In the genomic region with DNA sequence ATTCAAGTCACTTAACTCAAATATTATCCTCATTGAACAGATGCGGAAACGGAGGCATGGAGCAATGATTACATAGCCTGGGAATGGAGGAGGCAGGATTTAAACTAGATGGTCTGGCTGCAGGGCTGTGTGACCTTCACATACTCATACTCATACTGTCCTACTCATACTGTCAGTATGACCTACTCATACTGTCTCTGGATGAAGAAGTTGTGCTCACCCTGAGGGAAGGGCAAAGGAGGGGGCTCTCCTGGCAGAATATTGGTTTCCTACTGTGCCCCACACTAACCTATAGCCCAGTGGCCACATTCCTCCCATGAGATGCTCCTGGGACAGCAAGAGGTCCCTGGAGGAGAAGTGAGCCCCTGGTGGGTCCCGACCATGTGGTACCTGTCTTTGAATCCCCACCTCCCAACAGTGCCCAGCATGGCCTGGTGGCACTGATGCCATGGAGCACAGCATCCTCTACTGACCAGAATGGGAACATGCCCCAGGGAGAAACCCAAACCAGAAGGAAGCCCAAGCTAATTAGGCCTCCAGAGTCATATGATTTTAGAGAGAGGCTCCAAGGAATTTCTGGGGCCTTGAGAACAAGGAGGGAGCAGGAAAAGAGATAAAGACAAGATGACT, we compare ENCODE assay signal across 10 cellular contexts.
DNase-seq lines count a peak whose midpoint lies in the region; ATAC-seq, FAIRE-seq and TF ChIP-seq lines count a peak whose summit lies in the region.
"Had no signal": no experiment of that assay in that cellular context is flagged by ENCODE, and none has a peak within 500 bp of the region (broad histone marks: within the 10 kb centered on the region; RNA-seq: fewer than 3 reads in every experiment).

No MANE protein-coding gene starts in this region.

- no peaks in the 10 kb centered on the region for H3K9me2 ChIP-seq in GM23248 (ENCODE audit: insufficient read depth)
- no peaks in the 10 kb centered on the region for H3K9me2 ChIP-seq in PC-9 (ENCODE audit: insufficient read depth)

- no TSS peak for BruUV-seq in PC-9 (replicated peaks; lab: Mats Ljungman, UMichigan)

- in situ Hi-C loops in GM23248 (cut with MboI), result no loop called here

- H3K27ac Mint-ChIP-seq in CD14-positive monocyte, result no peak overlapping the region
- H3K27ac Mint-ChIP-seq: memory B cell had no signal

- peaks cover 5% of the 10 kb centered on the region for H3K4me1 Mint-ChIP-seq in CD14-positive monocyte
- H3K4me1 Mint-ChIP-seq: memory B cell had no signal

- 52 to 53% methylated on average over 2 to 3 of the region's 3 CpGs for WGBS in GM23248 (ENCODE audit: low coverage in 1 of 2, low lambda C conversion rate in 2 of 2, missing lambda C conversion rate in 2 of 2), 2 experiments
- WGBS in ovary, 3 donors, result 69 to 81% (median 72%) methylated on average over 3 of the region's 3 CpGs

- no peaks in the 10 kb centered on the region for H4K20me1 ChIP-seq in GM23248 (ENCODE audit: insufficient read depth)
- H4K20me1 ChIP-seq in PC-9 (ENCODE audit: insufficient read depth), result no peaks in the 10 kb centered on the region
- no peaks in the 10 kb centered on the region for H4K20me1 ChIP-seq in keratinocyte (ENCODE audit: control insufficient read depth, extremely low read depth, insufficient read depth, low read length)

- no peak for TF ChIP-seq EP300 in ovary (IDR thresholded peaks at IDR 0.05)

- peak; percentile 25 for TF ChIP-seq CTCF in CD14-positive monocyte (IDR thresholded peaks at IDR 0.05)
- peak; percentile 32 for TF ChIP-seq CTCF in PC-9 (conservative IDR thresholded peaks at IDR 0.05)
- TF ChIP-seq CTCF in keratinocyte (optimal IDR thresholded peaks at IDR 0.05 in 1 of 3, IDR thresholded peaks at IDR 0.05 in 1 of 3, conservative IDR thresholded peaks at IDR 0.05 in 1 of 3; ENCODE audit: extremely low read depth in 1 of 3, insufficient read depth in 2 of 3, low read length in 3 of 3), result peak; percentile 48 to 80 (median 71)
- no peak for TF ChIP-seq CTCF in uterus (IDR thresholded peaks at IDR 0.05)
- TF ChIP-seq CTCF in ovary (IDR thresholded peaks at IDR 0.05), result no peak

- no peaks in the 10 kb centered on the region for H3K79me2 ChIP-seq in GM23248 (ENCODE audit: insufficient read depth)
- no peaks in the 10 kb centered on the region for H3K79me2 ChIP-seq in PC-9 (ENCODE audit: low read depth)
- H3K79me2 ChIP-seq in keratinocyte (ENCODE audit: control insufficient read depth, insufficient read depth, low read length), result no peaks in the 10 kb centered on the region

- dilution Hi-C loops in keratinocyte (cut with MboI; ENCODE audit: extremely low pct_ligation_motif_present, low sequenced_read_pairs), result no loop called here

- no peaks in the 10 kb centered on the region for H3K36me3 Mint-ChIP-seq in CD14-positive monocyte
- H3K36me3 Mint-ChIP-seq: memory B cell had no signal

- no peaks in the 10 kb centered on the region for H3K9me3 ChIP-seq in GM23248 (ENCODE audit: low read depth)
- H3K9me3 ChIP-seq in PC-9 (ENCODE audit: insufficient read depth, low read depth), result no peaks in the 10 kb centered on the region
- H3K9me3 ChIP-seq in keratinocyte (ENCODE audit: control insufficient read depth, low read depth, low read length), result no peaks in the 10 kb centered on the region
- H3K9me3 ChIP-seq in uterus, result no peaks in the 10 kb centered on the region
- no peaks in the 10 kb centered on the region for H3K9me3 ChIP-seq in ovary

- H3K36me3 ChIP-seq in GM23248 (ENCODE audit: low read depth) (no peaks in the 10 kb centered on the region), PC-9 (ENCODE audit: low read depth) (no peaks in the 10 kb centered on the region), keratinocyte (ENCODE audit: control insufficient read depth in 2 of 2, extremely low read depth in 1 of 2, insufficient read depth in 2 of 2, low read length in 2 of 2) (no peaks in the 10 kb centered on the region), uterus (no peaks in the 10 kb centered on the region), ovary (no peaks in the 10 kb centered on the region)

- H3K27ac ChIP-seq in GM23248, result no peak overlapping the region
- no peak overlapping the region for H3K27ac ChIP-seq in PC-9
- no peak overlapping the region for H3K27ac ChIP-seq in keratinocyte (ENCODE audit: control insufficient read depth, insufficient read depth, low read length)
- no peak overlapping the region for H3K27ac ChIP-seq in uterus
- H3K27ac ChIP-seq in ovary, result no peak overlapping the region
- H3K27ac ChIP-seq: KMS-11 had no signal

- intact Hi-C loops in CD14-positive monocyte (cut with micrococcal nuclease), result no loop called here
- intact Hi-C loops in PC-9 (cut with micrococcal nuclease; ENCODE audit: unreplicated experiment), result no loop called here
- intact Hi-C loops in uterus (cut with DNase I; ENCODE audit: low total_unique reads), result no loop called here
- intact Hi-C loops in ovary (cut with DNase I), result no loop called here

- FAIRE-seq in keratinocyte (lab: Jason Lieb, UNC), result no peak

- H3K4me3 ChIP-seq in GM23248, result no peak overlapping the region
- H3K4me3 ChIP-seq in PC-9, result no peak overlapping the region
- no peak overlapping the region for H3K4me3 ChIP-seq in keratinocyte (ENCODE audit: control insufficient read depth in 2 of 3, extremely low read depth in 1 of 3, insufficient read depth in 2 of 3, low read depth in 1 of 3, low read length in 3 of 3)
- H3K4me3 ChIP-seq in uterus, result no peak overlapping the region
- no peak overlapping the region for H3K4me3 ChIP-seq in ovary

- H3K4me3 Mint-ChIP-seq in CD14-positive monocyte, result no peak overlapping the region
- H3K4me3 Mint-ChIP-seq: memory B cell had no signal

- H3K4me1 ChIP-seq in GM23248 (ENCODE audit: insufficient read depth) (no peaks in the 10 kb centered on the region), PC-9 (replicated peaks; ENCODE audit: insufficient read depth) (no peaks in the 10 kb centered on the region), keratinocyte (ENCODE audit: control insufficient read depth, extremely low read depth, insufficient read depth, low read length) (no peaks in the 10 kb centered on the region), uterus (no peaks in the 10 kb centered on the region), ovary (ENCODE audit: insufficient read depth) (no peaks in the 10 kb centered on the region)

- no peak for DNase-seq in CD14-positive monocyte (ENCODE audit: low spot score)
- DNase-seq in GM23248, result peak; percentile 32
- no peak for DNase-seq in PC-9
- DNase-seq in keratinocyte (ENCODE audit: low read depth, low spot score), result no peak
- DNase-seq in uterus, result no peak
- no peak for DNase-seq in germinal center (ENCODE audit: low spot score)
- no peak for DNase-seq in ovary

- ATAC-seq in HG02884 (IDR thresholded peaks at IDR 0.05; ENCODE audit: unreplicated experiment), result no peak

- H3K9ac ChIP-seq in GM23248 (no peak overlapping the region), keratinocyte (ENCODE audit: control insufficient read depth, extremely low read depth, insufficient read depth, low read length) (no peak overlapping the region)
- H3K9ac ChIP-seq: KMS-11 had no signal

- H3K27me3 Mint-ChIP-seq in CD14-positive monocyte (ENCODE audit: low read depth in 3 of 3), result peaks cover 5 to 11% (median 5%) of the 10 kb centered on the region in 3 donors

- H3K9me3 Mint-ChIP-seq in CD14-positive monocyte, result peaks cover 0 to 7% (median 3%) of the 10 kb centered on the region in 7 donors

- TF ChIP-seq POLR2A in uterus (IDR thresholded peaks at IDR 0.05) (no peak), ovary (IDR thresholded peaks at IDR 0.05) (no peak)

- H3K4me2 ChIP-seq in GM23248 (ENCODE audit: unreplicated experiment) (no peak overlapping the region), PC-9 (no peak overlapping the region), keratinocyte (ENCODE audit: control insufficient read depth, extremely low read depth, insufficient read depth, low read depth, low read length) (no peak overlapping the region)
- H3K4me2 ChIP-seq: KMS-11 had no signal

- H3F3A ChIP-seq in GM23248 (ENCODE audit: insufficient read depth) (no peaks in the 10 kb centered on the region), PC-9 (ENCODE audit: insufficient read depth, low read depth) (no peaks in the 10 kb centered on the region)

- CTCF ChIA-PET in PC-9 (lab: Charles Lee), result no interaction called here

- H3K9me1 ChIP-seq in keratinocyte (ENCODE audit: control insufficient read depth, extremely low read depth, insufficient read depth, low read length), result no peaks in the 10 kb centered on the region

- H2AFZ ChIP-seq in GM23248, result no peak overlapping the region
- H2AFZ ChIP-seq in PC-9, result no peak overlapping the region
- no peak overlapping the region for H2AFZ ChIP-seq in keratinocyte (ENCODE audit: control insufficient read depth, low read length)

- H3K27me3 ChIP-seq in GM23248 (replicated peaks; ENCODE audit: insufficient read depth), result no peaks in the 10 kb centered on the region
- H3K27me3 ChIP-seq in PC-9 (ENCODE audit: insufficient read depth, low read depth), result peaks cover 61% of the 10 kb centered on the region
- peaks cover 13% of the 10 kb centered on the region for H3K27me3 ChIP-seq in keratinocyte (ENCODE audit: control insufficient read depth, extremely low read depth, insufficient read depth, low read length)
- H3K27me3 ChIP-seq in uterus, result peaks cover 0 to 14% of the 10 kb centered on the region in 2 donors
- H3K27me3 ChIP-seq in ovary, result no peaks in the 10 kb centered on the region

- POLR2A ChIA-PET in PC-9 (lab: Charles Lee; ENCODE audit: unreplicated experiment), result no interaction called here

Comparison
In these comparisons a context has a peak if more than half of its experiments do, and no peak if none do; other contexts are left out.
1. CTCF ChIP-seq: peak in CD14-positive monocyte (single experiment), PC-9 (single experiment) and keratinocyte (3 of 3); none in uterus (0 of 4) and ovary (0 of 3).